2 cellular contexts compared by ENCODE assay signal in the genomic region with DNA sequence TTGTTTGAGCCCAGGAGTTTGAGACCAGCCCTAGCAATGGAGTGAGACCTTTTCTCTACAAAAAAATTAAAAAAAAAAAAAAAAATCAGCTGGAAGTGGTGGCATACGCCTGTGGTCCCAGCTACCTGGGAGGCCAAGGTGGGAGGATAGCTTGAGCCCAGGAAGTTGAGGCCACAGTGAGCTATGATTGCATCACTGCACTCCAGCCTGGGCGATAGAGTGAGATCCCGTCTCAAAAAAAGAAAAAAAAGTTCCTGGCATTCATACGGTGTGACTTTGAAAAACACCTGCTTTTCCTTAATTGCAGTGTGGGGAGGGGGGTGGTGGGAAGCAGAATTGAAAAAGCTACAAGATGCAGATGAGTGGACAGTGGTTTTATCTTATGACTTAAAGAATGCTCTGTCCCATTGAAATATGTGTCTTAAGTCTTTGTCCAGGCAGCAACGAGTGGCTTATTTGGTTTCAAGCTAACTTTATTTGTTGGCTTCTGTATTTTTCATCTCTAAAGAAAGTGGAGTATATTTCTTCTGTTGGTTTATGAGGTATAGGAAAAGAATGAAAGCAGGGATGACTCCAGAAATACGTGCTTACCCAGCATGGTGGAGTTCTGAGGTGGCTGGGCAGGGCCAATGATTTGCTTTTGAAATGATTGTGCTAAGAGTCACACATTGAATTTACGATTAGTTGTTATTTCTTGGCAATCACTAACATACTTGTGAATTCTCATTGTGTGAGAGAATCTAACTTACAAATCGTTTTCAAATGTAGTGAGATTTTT.
TF ChIP-seq lines count a peak whose summit lies in the region.

No MANE protein-coding gene starts in this region.

TF ChIP-seq in IMR-90, 13 proteins besides CTCF, POLR2A, EP300 and RAD21:
- TF ChIP-seq, protein P1, sequence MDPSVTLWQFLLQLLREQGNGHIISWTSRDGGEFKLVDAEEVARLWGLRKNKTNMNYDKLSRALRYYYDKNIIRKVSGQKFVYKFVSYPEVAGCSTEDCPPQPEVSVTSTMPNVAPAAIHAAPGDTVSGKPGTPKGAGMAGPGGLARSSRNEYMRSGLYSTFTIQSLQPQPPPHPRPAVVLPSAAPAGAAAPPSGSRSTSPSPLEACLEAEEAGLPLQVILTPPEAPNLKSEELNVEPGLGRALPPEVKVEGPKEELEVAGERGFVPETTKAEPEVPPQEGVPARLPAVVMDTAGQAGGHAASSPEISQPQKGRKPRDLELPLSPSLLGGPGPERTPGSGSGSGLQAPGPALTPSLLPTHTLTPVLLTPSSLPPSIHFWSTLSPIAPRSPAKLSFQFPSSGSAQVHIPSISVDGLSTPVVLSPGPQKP (IDR thresholded peaks at IDR 0.05; ENCODE audit: borderline replicate concordance, low read depth, low read length): no peak
- no peak for TF ChIP-seq SMC3 (IDR thresholded peaks at IDR 0.05; ENCODE audit: low read depth, low read length)
- no peak for TF ChIP-seq CHD1 (IDR thresholded peaks at IDR 0.05; ENCODE audit: low read depth, low read length)
- TF ChIP-seq NFE2L2 (IDR thresholded peaks at IDR 0.05; ENCODE audit: low read depth, low read length): no peak
- no peak for TF ChIP-seq MXI1 (IDR thresholded peaks at IDR 0.05; ENCODE audit: borderline replicate concordance, low read depth, low read length)
- no peak for TF ChIP-seq FOS (IDR thresholded peaks at IDR 0.05; ENCODE audit: low read depth, low read length)
- TF ChIP-seq, protein P2, sequence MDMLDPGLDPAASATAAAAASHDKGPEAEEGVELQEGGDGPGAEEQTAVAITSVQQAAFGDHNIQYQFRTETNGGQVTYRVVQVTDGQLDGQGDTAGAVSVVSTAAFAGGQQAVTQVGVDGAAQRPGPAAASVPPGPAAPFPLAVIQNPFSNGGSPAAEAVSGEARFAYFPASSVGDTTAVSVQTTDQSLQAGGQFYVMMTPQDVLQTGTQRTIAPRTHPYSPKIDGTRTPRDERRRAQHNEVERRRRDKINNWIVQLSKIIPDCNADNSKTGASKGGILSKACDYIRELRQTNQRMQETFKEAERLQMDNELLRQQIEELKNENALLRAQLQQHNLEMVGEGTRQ (IDR thresholded peaks at IDR 0.05; ENCODE audit: low read depth, low read length): no peak
- TF ChIP-seq MAZ (IDR thresholded peaks at IDR 0.05; ENCODE audit: borderline replicate concordance, low read depth, low read length): no peak
TF ChIP-seq in IMR-90: peak in this region for 0.

TF ChIP-seq in K562, 482 proteins besides CTCF, POLR2A, EP300 and RAD21:
- TF ChIP-seq, protein P3, sequence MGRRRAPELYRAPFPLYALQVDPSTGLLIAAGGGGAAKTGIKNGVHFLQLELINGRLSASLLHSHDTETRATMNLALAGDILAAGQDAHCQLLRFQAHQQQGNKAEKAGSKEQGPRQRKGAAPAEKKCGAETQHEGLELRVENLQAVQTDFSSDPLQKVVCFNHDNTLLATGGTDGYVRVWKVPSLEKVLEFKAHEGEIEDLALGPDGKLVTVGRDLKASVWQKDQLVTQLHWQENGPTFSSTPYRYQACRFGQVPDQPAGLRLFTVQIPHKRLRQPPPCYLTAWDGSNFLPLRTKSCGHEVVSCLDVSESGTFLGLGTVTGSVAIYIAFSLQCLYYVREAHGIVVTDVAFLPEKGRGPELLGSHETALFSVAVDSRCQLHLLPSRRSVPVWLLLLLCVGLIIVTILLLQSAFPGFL (CRISPR knock-in tag; IDR thresholded peaks at IDR 0.05): no peak
- no peak for TF ChIP-seq ELF4 (CRISPR knock-in tag; IDR thresholded peaks at IDR 0.05)
- no peak for TF ChIP-seq MYNN (IDR thresholded peaks at IDR 0.05)
- TF ChIP-seq MYNN (CRISPR knock-in tag; IDR thresholded peaks at IDR 0.05): no peak
- TF ChIP-seq PTTG1 (tag; IDR thresholded peaks at IDR 0.05; ENCODE audit: low read depth): no peak
- no peak for TF ChIP-seq ZNF431 (CRISPR knock-in tag; IDR thresholded peaks at IDR 0.05)
- no peak for TF ChIP-seq XRCC5 (IDR thresholded peaks at IDR 0.05; ENCODE audit: low read depth, low read length)
- no peak for TF ChIP-seq HLTF (IDR thresholded peaks at IDR 0.05)
- TF ChIP-seq ZBTB7A (IDR thresholded peaks at IDR 0.05; ENCODE audit: borderline replicate concordance, control insufficient read depth, low read depth, low read length): no peak
- no peak for TF ChIP-seq MEIS2 (IDR thresholded peaks at IDR 0.05; ENCODE audit: partially characterized antibody)
- TF ChIP-seq BMI1 (IDR thresholded peaks at IDR 0.05; ENCODE audit: low read length): no peak
- TF ChIP-seq, protein P4, sequence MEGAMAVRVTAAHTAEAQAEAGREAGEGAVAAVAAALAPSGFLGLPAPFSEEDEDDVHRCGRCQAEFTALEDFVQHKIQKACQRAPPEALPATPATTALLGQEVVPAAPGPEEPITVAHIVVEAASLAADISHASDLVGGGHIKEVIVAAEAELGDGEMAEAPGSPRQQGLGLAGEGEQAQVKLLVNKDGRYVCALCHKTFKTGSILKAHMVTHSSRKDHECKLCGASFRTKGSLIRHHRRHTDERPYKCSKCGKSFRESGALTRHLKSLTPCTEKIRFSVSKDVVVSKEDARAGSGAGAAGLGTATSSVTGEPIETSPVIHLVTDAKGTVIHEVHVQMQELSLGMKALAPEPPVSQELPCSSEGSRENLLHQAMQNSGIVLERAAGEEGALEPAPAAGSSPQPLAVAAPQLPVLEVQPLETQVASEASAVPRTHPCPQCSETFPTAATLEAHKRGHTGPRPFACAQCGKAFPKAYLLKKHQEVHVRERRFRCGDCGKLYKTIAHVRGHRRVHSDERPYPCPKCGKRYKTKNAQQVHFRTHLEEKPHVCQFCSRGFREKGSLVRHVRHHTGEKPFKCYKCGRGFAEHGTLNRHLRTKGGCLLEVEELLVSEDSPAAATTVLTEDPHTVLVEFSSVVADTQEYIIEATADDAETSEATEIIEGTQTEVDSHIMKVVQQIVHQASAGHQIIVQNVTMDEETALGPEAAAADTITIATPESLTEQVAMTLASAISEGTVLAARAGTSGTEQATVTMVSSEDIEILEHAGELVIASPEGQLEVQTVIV (CRISPR knock-in tag; IDR thresholded peaks at IDR 0.05; ENCODE audit: borderline replicate concordance): no peak
- TF ChIP-seq PHTF2 (CRISPR knock-in tag; IDR thresholded peaks at IDR 0.05): no peak
- TF ChIP-seq CEBPB (tag; IDR thresholded peaks at IDR 0.05): peak; percentile 54
- TF ChIP-seq CBFB (CRISPR knock-in tag; IDR thresholded peaks at IDR 0.05): no peak
- TF ChIP-seq RFX7 (CRISPR knock-in tag; IDR thresholded peaks at IDR 0.05): no peak
- TF ChIP-seq MCM7 (IDR thresholded peaks at IDR 0.05): no peak
- TF ChIP-seq, protein P5, sequence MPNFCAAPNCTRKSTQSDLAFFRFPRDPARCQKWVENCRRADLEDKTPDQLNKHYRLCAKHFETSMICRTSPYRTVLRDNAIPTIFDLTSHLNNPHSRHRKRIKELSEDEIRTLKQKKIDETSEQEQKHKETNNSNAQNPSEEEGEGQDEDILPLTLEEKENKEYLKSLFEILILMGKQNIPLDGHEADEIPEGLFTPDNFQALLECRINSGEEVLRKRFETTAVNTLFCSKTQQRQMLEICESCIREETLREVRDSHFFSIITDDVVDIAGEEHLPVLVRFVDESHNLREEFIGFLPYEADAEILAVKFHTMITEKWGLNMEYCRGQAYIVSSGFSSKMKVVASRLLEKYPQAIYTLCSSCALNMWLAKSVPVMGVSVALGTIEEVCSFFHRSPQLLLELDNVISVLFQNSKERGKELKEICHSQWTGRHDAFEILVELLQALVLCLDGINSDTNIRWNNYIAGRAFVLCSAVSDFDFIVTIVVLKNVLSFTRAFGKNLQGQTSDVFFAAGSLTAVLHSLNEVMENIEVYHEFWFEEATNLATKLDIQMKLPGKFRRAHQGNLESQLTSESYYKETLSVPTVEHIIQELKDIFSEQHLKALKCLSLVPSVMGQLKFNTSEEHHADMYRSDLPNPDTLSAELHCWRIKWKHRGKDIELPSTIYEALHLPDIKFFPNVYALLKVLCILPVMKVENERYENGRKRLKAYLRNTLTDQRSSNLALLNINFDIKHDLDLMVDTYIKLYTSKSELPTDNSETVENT (CRISPR knock-in tag; IDR thresholded peaks at IDR 0.05): no peak
- peak; percentile 54; the same call in 1 of the 2 replicates for TF ChIP-seq CEBPG (CRISPR knock-in tag; IDR thresholded peaks at IDR 0.05)
- peak in 1 of 2 experiments; percentile 70; a peak in 2 of 4 replicates for TF ChIP-seq CEBPG (tag; conservative IDR thresholded peaks at IDR 0.05 in 1 of 2, IDR thresholded peaks at IDR 0.05 in 1 of 2)
- TF ChIP-seq ZC3H8 (IDR thresholded peaks at IDR 0.05): no peak
- peak; percentile 46 to 57; a peak in 2 of 4 replicates for TF ChIP-seq TRIM24 (IDR thresholded peaks at IDR 0.05)
- TF ChIP-seq MCM2 (IDR thresholded peaks at IDR 0.05; ENCODE audit: low read depth): no peak
- TF ChIP-seq, protein P6, sequence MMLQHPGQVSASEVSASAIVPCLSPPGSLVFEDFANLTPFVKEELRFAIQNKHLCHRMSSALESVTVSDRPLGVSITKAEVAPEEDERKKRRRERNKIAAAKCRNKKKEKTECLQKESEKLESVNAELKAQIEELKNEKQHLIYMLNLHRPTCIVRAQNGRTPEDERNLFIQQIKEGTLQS (IDR thresholded peaks at IDR 0.05): peak; percentile 73
- TF ChIP-seq, protein P6 (CRISPR knock-in tag; conservative IDR thresholded peaks at IDR 0.05): no peak
- TF ChIP-seq ZNF3 (CRISPR knock-in tag; IDR thresholded peaks at IDR 0.05): no peak
- no peak for TF ChIP-seq ARHGAP35 (IDR thresholded peaks at IDR 0.05; ENCODE audit: partially characterized antibody)
- TF ChIP-seq ASH1L (IDR thresholded peaks at IDR 0.05; ENCODE audit: borderline replicate concordance, low read depth, partially characterized antibody): no peak
- TF ChIP-seq ZNF445 (CRISPR knock-in tag; IDR thresholded peaks at IDR 0.05; ENCODE audit: low read depth): no peak
- no peak for TF ChIP-seq HNRNPL (IDR thresholded peaks at IDR 0.05; ENCODE audit: low read depth, low read length)
- no peak for TF ChIP-seq TSC22D4 (tag; IDR thresholded peaks at IDR 0.05)
- no peak for TF ChIP-seq SMARCA5 (IDR thresholded peaks at IDR 0.05)
TF ChIP-seq in K562: peak in this region for 4.
